ENCODE assay signal across 11 cellular contexts in genomic region chr7:5633161-5634106, GRCh38. TPM values are rescaled to one million over a fixed set of nuclear protein-coding genes. Genes with fewer than 3 reads are reported as not detected.
DNase-seq lines count a peak whose midpoint lies in the region; ATAC-seq and TF ChIP-seq lines count a peak whose summit lies in the region.
"Had no signal": no experiment of that assay in that cellular context is flagged by ENCODE, and none has a peak within 500 bp of the region (broad histone marks: within the 10 kb centered on the region; RNA-seq: fewer than 3 reads in every experiment).

No MANE protein-coding gene starts in this region.

- peak overlapping the region; percentile 54 for H3K4me3 Mint-ChIP-seq in neural progenitor cell
- H3K4me3 Mint-ChIP-seq: T-helper 2 cell treated with Interferon-gamma antibody and Interleukin-4, amounts not matched to agents 5 μg/mL and 100 μg/mL, for 36 hours had no signal

- peaks cover 31% of the 10 kb centered on the region for H4K20me1 ChIP-seq in neural progenitor cell (ENCODE audit: low read depth)

- H2AFZ ChIP-seq in ACC112 (ENCODE audit: low read length, unreplicated experiment) (no peak overlapping the region), neural progenitor cell (replicated peaks) (no peak overlapping the region)

- DNase-seq in SJSA1 (ENCODE audit: low read depth in 1 of 2, low spot score in 2 of 2) (no peak), esophagus squamous epithelium (lab: John Stamatoyannopoulos, UW) (no peak), neural progenitor cell (ENCODE audit: low spot score) (peak; percentile 79), T1000 (lab: John Stamatoyannopoulos, UW) (no peak), prostate gland (ENCODE audit: low spot score) (no peak)
- DNase-seq: CD4-positive, CD25-positive, alpha-beta regulatory T cell; GOT3 had no signal

- peaks cover 18% of the 10 kb centered on the region for H3K27me3 Mint-ChIP-seq in neural progenitor cell (ENCODE audit: insufficient read depth, low read depth)
- H3K27me3 Mint-ChIP-seq: CD4-positive, CD25-positive, alpha-beta regulatory T cell had no signal

- peak overlapping the region; percentile 44 for H3K27ac ChIP-seq in ACC112 (ENCODE audit: low read depth, low read length)
- H3K27ac ChIP-seq in SJSA1, result peak overlapping the region; percentile 22
- peak overlapping the region in 3 of 4 donors; percentile 45 to 82 (median 75) for H3K27ac ChIP-seq in esophagus squamous epithelium
- H3K27ac ChIP-seq in neural progenitor cell, result peak overlapping the region; percentile 79
- H3K27ac ChIP-seq in prostate gland, result peak overlapping the region in 1 of 2 donors; percentile 13

- peaks cover 20% of the 10 kb centered on the region for H3K36me3 Mint-ChIP-seq in neural progenitor cell

- H3K9me3 Mint-ChIP-seq in neural progenitor cell, result no peaks in the 10 kb centered on the region
- H3K9me3 Mint-ChIP-seq: CD4-positive, CD25-positive, alpha-beta regulatory T cell; T-helper 2 cell treated with Interferon-gamma antibody and Interleukin-4, amounts not matched to agents 5 μg/mL and 100 μg/mL, for 36 hours had no signal

- no peaks in the 10 kb centered on the region for H3K27me3 ChIP-seq in ACC112 (ENCODE audit: insufficient read depth, low read length)
- H3K27me3 ChIP-seq in SJSA1 (replicated peaks), result no peaks in the 10 kb centered on the region
- no peaks in the 10 kb centered on the region for H3K27me3 ChIP-seq in esophagus squamous epithelium
- H3K27me3 ChIP-seq in neural progenitor cell, result no peaks in the 10 kb centered on the region
- H3K27me3 ChIP-seq in prostate gland (replicated peaks; ENCODE audit: insufficient read depth), result no peaks in the 10 kb centered on the region

- TF ChIP-seq CTCF in esophagus squamous epithelium (IDR thresholded peaks at IDR 0.05) (no peak), neural progenitor cell (IDR thresholded peaks at IDR 0.05) (no peak), prostate gland (IDR thresholded peaks at IDR 0.05) (no peak)

- peak overlapping the region; percentile 54 for H3K4me2 ChIP-seq in neural progenitor cell

- H3K79me2 ChIP-seq in ACC112 (ENCODE audit: control insufficient read depth, insufficient read depth, low read length, unreplicated experiment), result no peaks in the 10 kb centered on the region
- no peaks in the 10 kb centered on the region for H3K79me2 ChIP-seq in neural progenitor cell (ENCODE audit: low read depth)

- peak overlapping the region; percentile 98 for H3K27ac Mint-ChIP-seq in neural progenitor cell
- H3K27ac Mint-ChIP-seq: T-helper 2 cell treated with Interferon-gamma antibody and Interleukin-4, amounts not matched to agents 5 μg/mL and 100 μg/mL, for 36 hours had no signal

- peak overlapping the region; percentile 24; the same call in 1 of the 2 replicates for H3K4me3 ChIP-seq in ACC112 (ENCODE audit: low read depth, low read length)
- no peak overlapping the region for H3K4me3 ChIP-seq in SJSA1
- peak overlapping the region in 1 of 4 donors; percentile 25 for H3K4me3 ChIP-seq in esophagus squamous epithelium
- H3K4me3 ChIP-seq in neural progenitor cell, result peak overlapping the region; percentile 19
- no peak overlapping the region for H3K4me3 ChIP-seq in prostate gland

- WGBS in esophagus squamous epithelium, 2 donors, result 71 to 85% methylated on average over 12 to 17 of the region's 22 CpGs
- 72% methylated on average over 22 of the region's 22 CpGs for WGBS in prostate gland

- H3K9ac ChIP-seq in neural progenitor cell, result no peak overlapping the region

- intact Hi-C loops in esophagus squamous epithelium (cut with DNase I) (no loop called here), prostate gland (cut with DNase I) (no loop called here)

- peaks cover 81% of the 10 kb centered on the region for H3K4me1 Mint-ChIP-seq in neural progenitor cell

- TF ChIP-seq POLR2A in esophagus squamous epithelium (IDR thresholded peaks at IDR 0.05), result no peak
- TF ChIP-seq POLR2A in GM18505 (IDR thresholded peaks at IDR 0.05; ENCODE audit: borderline replicate concordance, extremely low read depth, insufficient read depth, insufficient read length), result no peak
- no peak for TF ChIP-seq POLR2A in prostate gland (IDR thresholded peaks at IDR 0.05)

- H3K36me3 ChIP-seq in ACC112 (ENCODE audit: insufficient read depth, low read length) (no peaks in the 10 kb centered on the region), SJSA1 (peaks cover 46% of the 10 kb centered on the region), esophagus squamous epithelium (peaks cover 0 to 56% (median 0%) of the 10 kb centered on the region in 3 donors), neural progenitor cell (no peaks in the 10 kb centered on the region), prostate gland (no peaks in the 10 kb centered on the region)

- peaks cover 48% of the 10 kb centered on the region for H3K4me1 ChIP-seq in ACC112 (ENCODE audit: control insufficient read depth, insufficient read depth, low read length, unreplicated experiment)
- H3K4me1 ChIP-seq in SJSA1 (replicated peaks), result peaks cover 59% of the 10 kb centered on the region
- peaks cover 30 to 81% (median 46%) of the 10 kb centered on the region in 3 donors for H3K4me1 ChIP-seq in esophagus squamous epithelium
- H3K4me1 ChIP-seq in neural progenitor cell, result peaks cover 52% of the 10 kb centered on the region
- peaks cover 5% of the 10 kb centered on the region for H3K4me1 ChIP-seq in prostate gland (replicated peaks)

- H3K9me3 ChIP-seq in SJSA1 (replicated peaks) (no peaks in the 10 kb centered on the region), esophagus squamous epithelium (no peaks in the 10 kb centered on the region), neural progenitor cell (ENCODE audit: low read depth) (no peaks in the 10 kb centered on the region), prostate gland (no peaks in the 10 kb centered on the region)

- peaks cover 59% of the 10 kb centered on the region for H3F3A ChIP-seq in neural progenitor cell (ENCODE audit: low read depth)

- ATAC-seq in GM18505 (IDR thresholded peaks at IDR 0.05; ENCODE audit: unreplicated experiment), result no peak
- ATAC-seq in esophagus mucosa, result no peak

RNA-seq across cellular contexts. Expression of gene FSCN1, which starts 40.8 kb away (rescaled TPM):
- total RNA-seq in SJSA1 (2014; rRNA removed; shearing (Covaris generic)), result 155 and 208 TPM in 2 replicates
- 100 to 1,000 TPM in 2 of 4 donors, 10 to 100 TPM in 2; 63.9 to 236 (median 102) TPM for total RNA-seq in esophagus squamous epithelium
- total RNA-seq in neural progenitor cell (ENCODE audit: low replicate concordance), result 76.3 and 256 TPM in 2 replicates
- total RNA-seq in prostate gland, result 100 to 1,000 TPM in 1 of 2 donors, 10 to 100 TPM in 1; 11.4 to 207 TPM
- 166 TPM for total RNA-seq in esophagus mucosa

Comparison
In these comparisons a context has a peak if more than half of its experiments do, and no peak if none do; other contexts are left out.
1. H3K4me3 ChIP-seq: peak in ACC112 (single experiment) and neural progenitor cell (single experiment); none in SJSA1 (single experiment) and prostate gland (0 of 2).